In genomic region chr4:147836807-147837206, GRCh38 we compare ENCODE assay signal across 12 cellular contexts.
A peak's percentile ranks its signal among the peaks of the same experiment; 100 is the strongest.
DNase-seq lines count a peak whose midpoint lies in the region; ATAC-seq, FAIRE-seq and TF ChIP-seq lines count a peak whose summit lies in the region.
"Had no signal": no experiment of that assay in that cellular context is flagged by ENCODE, and none has a peak within 500 bp of the region (broad histone marks: within the 10 kb centered on the region; RNA-seq: fewer than 3 reads in every experiment).

No MANE protein-coding gene starts in this region.

- DNase-seq in GM19239 (ENCODE audit: insufficient read length, low spot score): no peak
- DNase-seq in fibroblast of gingiva (ENCODE audit: low read depth): peak; percentile 27
- no peak for DNase-seq in stimulated activated effector memory CD8-positive, alpha-beta T cell treated with anti-CD3 and anti-CD28 coated beads, Interleukin-12 subunit alpha, Interleukin-12 subunit beta, amount 100 ng/mL, for 72 hours (ENCODE audit: low spot score in 2 of 2)
- DNase-seq in omental fat pad (ENCODE audit: low spot score): no peak
- no peak for DNase-seq in DMS153 treated with DMSO at 0.1 percent for 48 hours (lab: John Stamatoyannopoulos, UW; ENCODE audit: unreplicated experiment)
- DNase-seq in amniotic stem cell (lab: John Stamatoyannopoulos, UW): no peak
- DNase-seq: activated naive CD4-positive, alpha-beta T cell; hippocampal formation; thyroid gland had no signal

- peaks cover 33% of the 10 kb centered on the region for H3K4me1 Mint-ChIP-seq in stimulated activated effector memory CD8-positive, alpha-beta T cell treated with anti-CD3 and anti-CD28 coated beads, Interleukin-12 subunit alpha, Interleukin-12 subunit beta, amount 100 ng/mL, for 72 hours

- H3K9me3 Mint-ChIP-seq in stimulated activated effector memory CD8-positive, alpha-beta T cell treated with anti-CD3 and anti-CD28 coated beads, Interleukin-12 subunit alpha, Interleukin-12 subunit beta, amount 100 ng/mL, for 72 hours: no peaks in the 10 kb centered on the region

- peaks cover 6% of the 10 kb centered on the region for H3K36me3 Mint-ChIP-seq in stimulated activated effector memory CD8-positive, alpha-beta T cell treated with anti-CD3 and anti-CD28 coated beads, Interleukin-12 subunit alpha, Interleukin-12 subunit beta, amount 100 ng/mL, for 72 hours

- ATAC-seq in HG03280 (IDR thresholded peaks at IDR 0.05; ENCODE audit: unreplicated experiment) (peak; percentile 47), omental fat pad (ENCODE audit: low FRiP score) (no peak), GM18511 (IDR thresholded peaks at IDR 0.05; ENCODE audit: unreplicated experiment) (no peak)
- peak; percentile 45 for ATAC-seq in stimulated activated effector memory CD8-positive, alpha-beta T cell treated with anti-CD3 and anti-CD28 coated beads, Interleukin-12 subunit alpha, Interleukin-12 subunit beta, amount 100 ng/mL, for 72 hours

- peak; percentile 69 for FAIRE-seq in GM19239 (lab: Jason Lieb, UNC)
- FAIRE-seq: H54 had no signal

- no peak overlapping the region for H3K27ac Mint-ChIP-seq in stimulated activated effector memory CD8-positive, alpha-beta T cell treated with anti-CD3 and anti-CD28 coated beads, Interleukin-12 subunit alpha, Interleukin-12 subunit beta, amount 100 ng/mL, for 72 hours

- no peak for TF ChIP-seq CTCF in omental fat pad (IDR thresholded peaks at IDR 0.05)

- peak overlapping the region; percentile 9 for H3K4me3 Mint-ChIP-seq in stimulated activated effector memory CD8-positive, alpha-beta T cell treated with anti-CD3 and anti-CD28 coated beads, Interleukin-12 subunit alpha, Interleukin-12 subunit beta, amount 100 ng/mL, for 72 hours

Comparison
In these comparisons a context has a peak if more than half of its experiments do, and no peak if none do; other contexts are left out.
1. ATAC-seq: peak in HG03280 (single experiment) and stimulated activated effector memory CD8-positive, alpha-beta T cell treated with anti-CD3 and anti-CD28 coated beads, Interleukin-12 subunit alpha, Interleukin-12 subunit beta, amount 100 ng/mL, for 72 hours (single experiment); none in omental fat pad (single experiment) and GM18511 (single experiment).